8 cellular contexts compared by ENCODE assay signal in the genomic region with DNA sequence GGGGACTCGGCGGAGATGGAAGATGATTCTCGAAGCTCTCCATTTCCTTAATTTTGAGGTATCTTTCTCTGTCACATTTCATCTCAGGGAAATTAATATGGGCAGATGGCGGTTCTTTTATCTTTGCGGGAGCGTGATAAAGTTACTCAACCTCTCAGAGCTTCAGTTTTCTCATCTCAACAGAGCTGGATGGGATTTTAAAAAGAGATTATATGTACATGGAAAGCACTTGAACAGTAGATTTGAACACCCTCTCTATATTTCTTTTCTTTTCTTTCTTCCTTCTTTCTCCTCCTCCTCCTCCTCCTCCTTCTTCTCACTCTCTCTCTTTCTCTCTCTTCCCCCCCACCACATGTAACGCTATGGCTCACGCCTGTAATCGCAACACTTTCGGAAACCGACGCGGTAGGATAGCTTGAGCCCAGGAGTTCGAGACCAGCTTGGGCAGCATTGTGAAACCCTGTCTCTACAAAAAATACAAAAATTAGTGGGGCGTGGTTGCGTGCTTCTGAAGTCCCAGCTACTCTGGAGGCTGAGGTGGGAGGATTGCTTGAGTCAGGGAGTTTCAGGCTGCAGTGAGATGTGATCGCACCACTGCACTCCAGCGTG. TPM values are rescaled to one million over a fixed set of nuclear protein-coding genes. Genes with fewer than 3 reads are reported as not detected.
DNase-seq lines count a peak whose midpoint lies in the region; ATAC-seq and TF ChIP-seq lines count a peak whose summit lies in the region.

No MANE protein-coding gene starts in this region.

- peak overlapping the region in 1 of 2 donors; percentile 12 for H3K27ac Mint-ChIP-seq in activated naive CD4-positive, alpha-beta T cell treated with anti-CD3 and anti-CD28 coated beads, Interleukin-2, amount 50 U/mL, for 72 hours

- peak; percentile 22 for DNase-seq in DMS114 treated with DMSO at 0.1 percent for 48 hours (lab: John Stamatoyannopoulos, UW; ENCODE audit: unreplicated experiment)
- peak in 1 of 2 donors; percentile 8 for DNase-seq in activated naive CD4-positive, alpha-beta T cell treated with anti-CD3 and anti-CD28 coated beads, Interleukin-2, amount 50 U/mL, for 72 hours (ENCODE audit: low spot score in 2 of 2)
- DNase-seq in lower lobe of right lung, result no peak
- no peak for DNase-seq in thoracic aorta (ENCODE audit: low spot score)

- H3K4me1 ChIP-seq in lower lobe of right lung (peaks cover 17% of the 10 kb centered on the region), thoracic aorta (ENCODE audit: control insufficient read depth in 1 of 2, low read depth in 2 of 2) (peaks cover 6 to 9% of the 10 kb centered on the region in 2 donors)

- H3K27me3 ChIP-seq in lower lobe of right lung (ENCODE audit: low read depth), result peaks cover 44% of the 10 kb centered on the region
- peaks cover 7% of the 10 kb centered on the region for H3K27me3 ChIP-seq in thoracic aorta (replicated peaks; ENCODE audit: insufficient read depth)

- no peaks in the 10 kb centered on the region for H3K9me3 Mint-ChIP-seq in activated naive CD4-positive, alpha-beta T cell treated with anti-CD3 and anti-CD28 coated beads, Interleukin-2, amount 50 U/mL, for 72 hours

- H3K27ac ChIP-seq in lower lobe of right lung, result no peak overlapping the region
- no peak overlapping the region for H3K27ac ChIP-seq in thoracic aorta

- H3K4me3 ChIP-seq in lower lobe of right lung (peak overlapping the region; percentile 55), thoracic aorta (peak overlapping the region; percentile 83)

- H3K36me3 ChIP-seq in lower lobe of right lung, result no peaks in the 10 kb centered on the region
- no peaks in the 10 kb centered on the region for H3K36me3 ChIP-seq in thoracic aorta

- intact Hi-C loops in lower lobe of right lung (cut with DNase I), result no loop called here

- no peaks in the 10 kb centered on the region for H3K9me3 ChIP-seq in lower lobe of right lung
- no peaks in the 10 kb centered on the region for H3K9me3 ChIP-seq in thoracic aorta

- TF ChIP-seq CTCF in lower lobe of right lung (IDR thresholded peaks at IDR 0.05) (no peak), thoracic aorta (IDR thresholded peaks at IDR 0.05) (no peak)

- ATAC-seq in HG03354 (IDR thresholded peaks at IDR 0.05; ENCODE audit: poor library complexity, severe bottlenecking, unreplicated experiment) (peak; percentile 33), lower lobe of right lung (no peak), thoracic aorta (ENCODE audit: insufficient number of reproducible peaks, low FRiP score, low read depth) (no peak), GM21737 (IDR thresholded peaks at IDR 0.05; ENCODE audit: unreplicated experiment) (no peak), HG03469 (IDR thresholded peaks at IDR 0.05; ENCODE audit: unreplicated experiment) (no peak), GM21526 (IDR thresholded peaks at IDR 0.05; ENCODE audit: low FRiP score, unreplicated experiment) (no peak)
- ATAC-seq in activated naive CD4-positive, alpha-beta T cell treated with anti-CD3 and anti-CD28 coated beads, Interleukin-2, amount 50 U/mL, for 72 hours, result peak; percentile 42 to 46

- H3K36me3 Mint-ChIP-seq in activated naive CD4-positive, alpha-beta T cell treated with anti-CD3 and anti-CD28 coated beads, Interleukin-2, amount 50 U/mL, for 72 hours, result peaks cover 0 to 7% of the 10 kb centered on the region in 2 donors

RNA-seq across cellular contexts. Expression of a gene that starts 0.6 kb away (rescaled TPM):
- total RNA-seq in activated naive CD4-positive, alpha-beta T cell treated with anti-CD3 and anti-CD28 coated beads, Interleukin-2, amount 50 U/mL, for 72 hours, result 1 to 10 TPM in 1 of 2 donors, under 1 TPM in 1; 0.96 to 2.5 TPM
- total RNA-seq in lower lobe of right lung, result 0.77 TPM
- total RNA-seq in thoracic aorta, result 1 to 10 TPM; 3.0 to 7.9 TPM

Comparison
In these comparisons a context has a peak if more than half of its experiments do, and no peak if none do; other contexts are left out.
1. ATAC-seq: peak in HG03354 (single experiment) and activated naive CD4-positive, alpha-beta T cell treated with anti-CD3 and anti-CD28 coated beads, Interleukin-2, amount 50 U/mL, for 72 hours (2 of 2); none in lower lobe of right lung (0 of 2), thoracic aorta (single experiment), GM21737 (single experiment), HG03469 (single experiment) and GM21526 (single experiment).